Comparison of ENCODE assay signal across 8 cellular contexts in the genomic region with DNA sequence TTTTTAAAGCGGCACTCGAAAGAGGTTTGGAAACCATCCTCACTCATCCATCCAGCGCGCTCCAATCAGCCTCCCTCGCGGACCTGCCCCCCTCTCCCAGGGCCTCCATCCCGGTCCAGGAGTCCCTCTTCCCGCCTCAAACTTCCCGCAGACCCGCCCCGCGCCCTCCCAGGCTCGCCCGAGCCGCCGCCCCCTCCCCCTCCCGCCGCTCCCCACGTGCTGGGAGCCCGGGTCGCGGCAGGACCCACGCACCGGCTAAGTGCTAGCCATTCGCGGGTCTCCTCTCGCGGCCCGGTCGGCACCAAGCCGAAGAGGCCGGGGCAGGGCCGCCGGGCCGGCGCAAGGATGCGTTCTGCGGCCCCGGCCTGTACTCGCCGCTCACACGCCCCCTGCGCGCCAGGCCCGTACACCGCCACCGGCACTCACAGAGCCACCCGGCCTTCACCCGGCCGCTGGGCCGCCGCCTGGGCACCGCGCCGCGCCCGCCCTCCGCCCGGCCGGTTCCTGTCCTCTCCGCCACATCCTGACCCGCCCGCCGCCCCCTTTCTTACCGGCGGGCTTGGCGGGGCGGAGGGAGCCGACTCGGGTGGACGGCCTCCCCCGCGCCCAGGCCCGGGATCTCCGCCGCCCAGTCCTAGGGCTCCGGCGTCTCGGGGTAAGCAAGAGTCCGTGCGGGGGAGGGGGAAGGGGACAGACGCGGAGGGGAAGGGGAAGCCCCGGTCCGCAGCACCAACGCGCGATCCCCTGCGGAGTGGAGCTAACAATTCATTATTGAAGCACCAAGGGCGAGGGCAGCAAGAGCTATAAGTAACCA. TPM values are rescaled to one million over a fixed set of nuclear protein-coding genes. Genes with fewer than 3 reads are reported as not detected.
DNase-seq lines count a peak whose midpoint lies in the region; ATAC-seq, FAIRE-seq and TF ChIP-seq lines count a peak whose summit lies in the region.

No MANE protein-coding gene starts in this region.

- CTCF ChIA-PET in GM10248 (lab: Yijun Ruan, JAX): interaction anchor here (0.8 to 2.3 kb wide), 3 partner anchors 15 to 132 kb away, joined by 3 to 7 read pairs (median 4); no protein-coding TSS in a partner anchor

- DNase-seq in GM10248 (ENCODE audit: extremely low spot score) (peak; percentile 38), H54 (ENCODE audit: insufficient read length, low spot score) (peak; percentile 42), LoVo (ENCODE audit: low spot score) (peak; percentile 36), left colon (peak; percentile 77 to 79), NCI-H1930 (lab: John Stamatoyannopoulos, UW) (no peak)
- peak; percentile 12 to 46 for DNase-seq in stimulated activated CD4-positive, alpha-beta T cell treated with anti-CD3 and anti-CD28 coated beads, Interleukin-1b, Interleukin-23, amount 100 ng/mL, for 4 hours (ENCODE audit: low read depth in 2 of 2)

- no peak for FAIRE-seq in H54 (lab: Jason Lieb, UNC)

- TF ChIP-seq POLR2A in H54 (IDR thresholded peaks at IDR 0.05; ENCODE audit: low read depth, low read length): peak; percentile 5; the same call in 1 of the 2 replicates

- H3K27ac ChIP-seq in cingulate gyrus (ENCODE audit: low read depth, low read length): peak overlapping the region; percentile 95

- TF ChIP-seq CTCF in GM10248 (IDR thresholded peaks at IDR 0.05; ENCODE audit: control extremely low read depth, extremely low read depth, low read depth, missing control alignments): no peak
- no peak for TF ChIP-seq CTCF in WI38 (IDR thresholded peaks at IDR 0.05; ENCODE audit: low read depth, low read length)

- intact Hi-C loops in left colon (cut with DNase I, micrococcal nuclease): no loop called here

- ATAC-seq in left colon: peak; percentile 44

- peak overlapping the region; percentile 86 for H3K4me3 ChIP-seq in WI38 (ENCODE audit: low read depth, low read length)

- POLR2A ChIA-PET in GM10248 (lab: Yijun Ruan, JAX): interaction anchor here (0.6 to 1.8 kb wide), 3 partner anchors 15 to 128 kb away, joined by 4 to 5 read pairs (median 5); no protein-coding TSS in a partner anchor

RNA-seq across cellular contexts. Expression of gene CHD1, which starts 0.6 kb away (rescaled TPM):
- total RNA-seq in left colon: 10 to 100 TPM; 44.9 to 45.8 TPM

Comparison
In these comparisons a context has a peak if more than half of its experiments do, and no peak if none do; other contexts are left out.
1. DNase-seq: peak in GM10248 (single experiment), H54 (single experiment), LoVo (single experiment), left colon (2 of 2) and stimulated activated CD4-positive, alpha-beta T cell treated with anti-CD3 and anti-CD28 coated beads, Interleukin-1b, Interleukin-23, amount 100 ng/mL, for 4 hours (2 of 2); none in NCI-H1930 (0 of 2).